Comparison of ENCODE assay signal across 27 cellular contexts in the genomic region with DNA sequence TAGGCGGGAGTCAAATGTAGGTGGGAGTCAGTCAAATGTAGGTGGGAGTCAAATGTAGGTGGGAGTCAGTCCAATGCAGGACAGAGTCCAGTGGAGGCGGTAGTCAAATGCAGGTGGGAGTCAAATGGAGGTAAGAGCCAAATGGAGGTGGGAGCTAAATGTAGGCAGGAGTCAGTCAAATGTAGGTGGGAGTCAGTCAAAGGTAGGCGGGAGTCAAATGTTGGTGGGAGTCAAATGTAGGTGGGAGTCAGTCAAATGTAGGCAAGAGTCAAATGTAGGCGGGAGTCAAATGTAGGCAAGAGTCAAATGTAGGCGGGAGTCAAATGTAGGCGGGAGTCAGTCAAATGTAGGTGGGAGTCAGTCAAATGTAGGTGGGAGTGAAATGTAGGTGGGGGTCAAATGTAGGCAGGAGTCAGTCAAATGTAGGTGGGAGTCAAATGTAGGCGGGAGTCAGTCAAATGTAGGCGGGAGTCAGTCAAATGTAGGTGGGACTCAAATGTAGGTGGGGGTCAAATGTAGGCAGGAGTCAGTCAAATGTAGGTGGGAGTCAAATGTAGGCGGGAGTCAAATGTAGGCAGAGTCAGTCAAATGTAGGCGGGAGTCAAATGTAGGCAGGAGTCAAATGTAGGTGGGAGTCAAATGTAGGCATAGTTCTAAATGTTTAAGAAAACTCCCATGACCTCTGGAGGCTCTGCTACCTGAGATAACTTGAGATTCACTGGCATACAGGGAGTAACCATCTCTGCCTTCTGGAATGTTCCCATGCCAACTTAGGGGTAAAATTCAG. TPM values are rescaled to one million over a fixed set of nuclear protein-coding genes. Genes with fewer than 3 reads are reported as not detected.
A peak's percentile ranks its signal among the peaks of the same experiment; 100 is the strongest.
DNase-seq lines count a peak whose midpoint lies in the region; ATAC-seq, FAIRE-seq and TF ChIP-seq lines count a peak whose summit lies in the region.
"Had no signal": no experiment of that assay in that cellular context is flagged by ENCODE, and none has a peak within 500 bp of the region (broad histone marks: within the 10 kb centered on the region; RNA-seq: fewer than 3 reads in every experiment).

No MANE protein-coding gene starts in this region.

- peak overlapping the region; percentile 0 for H3K4me3 Mint-ChIP-seq in T-helper 2 cell treated with Interferon-gamma antibody and Interleukin-4, amounts not matched to agents 5 μg/mL and 100 μg/mL, for 36 hours
- H3K4me3 Mint-ChIP-seq: CD4-positive, alpha-beta T cell; IgD-negative memory B cell had no signal

- H3K9me3 Mint-ChIP-seq in T-helper 2 cell treated with Interferon-gamma antibody and Interleukin-4, amounts not matched to agents 5 μg/mL and 100 μg/mL, for 36 hours, result peaks cover 12% of the 10 kb centered on the region
- H3K9me3 Mint-ChIP-seq: CD4-positive, alpha-beta T cell had no signal

- H3K4me2 ChIP-seq in HepG2 (ENCODE audit: low read depth, low read length), result no peak overlapping the region

- H2AFZ ChIP-seq in HepG2 (ENCODE audit: low read length), result no peak overlapping the region

- H3K36me3 Mint-ChIP-seq in T-helper 2 cell treated with Interferon-gamma antibody and Interleukin-4, amounts not matched to agents 5 μg/mL and 100 μg/mL, for 36 hours (ENCODE audit: low read depth), result peaks cover 18% of the 10 kb centered on the region

- CTCF ChIA-PET in HepG2 (lab: Yijun Ruan, JAX; ENCODE audit: low intra/inter-chr PET ratio, low total read pairs), result no interaction called here

- FAIRE-seq in HepG2 (lab: Jason Lieb, UNC), result no peak
- FAIRE-seq in bronchial epithelial cell (lab: Jason Lieb, UNC), result peak; percentile 79
- FAIRE-seq: D721Med, GM18507 had no signal

- H3K9me3 ChIP-seq in HepG2 (ENCODE audit: low read length), result no peaks in the 10 kb centered on the region
- H3K9me3 ChIP-seq in right lobe of liver, result no peaks in the 10 kb centered on the region
- H3K9me3 ChIP-seq: BE2C, HAP-1 had no signal

- BruUV-seq in HepG2 (replicated peaks; lab: Mats Ljungman, UMichigan), result no TSS peak

- TF ChIP-seq EP300 in HepG2 (IDR thresholded peaks at IDR 0.05; ENCODE audit: low read depth in 2 of 2, low read length in 2 of 2) (no peak), HepG2 (CRISPR knock-in tag; IDR thresholded peaks at IDR 0.05; ENCODE audit: borderline replicate concordance) (no peak)

- H3K9ac ChIP-seq in HepG2 (ENCODE audit: insufficient read depth, low read depth, low read length), result no peak overlapping the region

- H3K27me3 Mint-ChIP-seq in T-helper 2 cell treated with Interferon-gamma antibody and Interleukin-4, amounts not matched to agents 5 μg/mL and 100 μg/mL, for 36 hours (ENCODE audit: low read depth), result peaks cover under 1% of the 10 kb centered on the region

- ATAC-seq in HepG2, result no peak
- ATAC-seq in right lobe of liver, result no peak
- no peak for ATAC-seq in GM21423 (IDR thresholded peaks at IDR 0.05; ENCODE audit: unreplicated experiment)
- ATAC-seq in GM19463 (IDR thresholded peaks at IDR 0.05; ENCODE audit: unreplicated experiment), result no peak

- peaks cover 13 to 86% of the 10 kb centered on the region in 2 experiments for H3K27me3 ChIP-seq in HepG2 (ENCODE audit: control insufficient read depth in 1 of 2, insufficient read depth in 2 of 2, low read length in 2 of 2)
- no peaks in the 10 kb centered on the region for H3K27me3 ChIP-seq in right lobe of liver
- peaks cover 2% of the 10 kb centered on the region for H3K27me3 ChIP-seq in bronchial epithelial cell (ENCODE audit: control insufficient read depth, insufficient read depth, low read length)

- H3K36me3 ChIP-seq in HepG2 (replicated peaks in 1 of 2; ENCODE audit: control insufficient read depth in 1 of 2, insufficient read depth in 2 of 2, low read length in 2 of 2) (no peaks in the 10 kb centered on the region), right lobe of liver (no peaks in the 10 kb centered on the region), bronchial epithelial cell (ENCODE audit: control insufficient read depth, insufficient read depth, low read length) (no peaks in the 10 kb centered on the region)
- H3K36me3 ChIP-seq: BE2C, HAP-1 had no signal

- no peaks in the 10 kb centered on the region for H4K20me1 ChIP-seq in HepG2 (ENCODE audit: insufficient read depth, low read length)

- peaks cover 24% of the 10 kb centered on the region for H3K4me1 Mint-ChIP-seq in T-helper 2 cell treated with Interferon-gamma antibody and Interleukin-4, amounts not matched to agents 5 μg/mL and 100 μg/mL, for 36 hours (ENCODE audit: low read depth)

- no peak for DNase-seq in T-helper 2 cell treated with Interferon-gamma antibody and Interleukin-4, amounts not matched to agents 5 μg/mL and 100 μg/mL, for 36 hours (ENCODE audit: low spot score)
- DNase-seq in T-helper 2 cell (no peak), HepG2 (ENCODE audit: low spot score) (no peak), right lobe of liver (no peak), bronchial epithelial cell (ENCODE audit: low read depth) (no peak), RKO (ENCODE audit: low spot score) (no peak)
- DNase-seq: 8988T; ACHN; BE2C; CD4-positive, alpha-beta T cell; GOT3; NCI-H1092; NCI-H1417 treated with DMSO at 0.1 percent for 48 hours; NCI-H1694 treated with DMSO at 0.1 percent for 48 hours; NCI-H2081; NCI-H2227 treated with DMSO at 0.1 percent for 48 hours; NCI-H526 treated with DMSO at 0.1 percent for 48 hours; SHP77 had no signal

- in situ Hi-C loops in HepG2 (cut with HindIII; ENCODE audit: extremely low pct_ligation_motif_present, low pct_unique_long_range_greater_than_20kb), result no loop called here

- H3K4me1 ChIP-seq in HepG2 (ENCODE audit: insufficient read depth, low read length) (peaks cover 10% of the 10 kb centered on the region), right lobe of liver (no peaks in the 10 kb centered on the region)
- H3K4me1 ChIP-seq: BE2C, HAP-1 had no signal

- 54% methylated on average over 10 of the region's 10 CpGs for WGBS in HepG2 (ENCODE audit: low lambda C conversion rate)
- WGBS in right lobe of liver (ENCODE audit: insufficient coverage, low coverage, low lambda C conversion rate, missing lambda C conversion rate), result 69% methylated on average over 10 of the region's 10 CpGs

- TF ChIP-seq POLR2A in HepG2 (IDR thresholded peaks at IDR 0.05; ENCODE audit: insufficient read depth in 1 of 2, low read depth in 2 of 2, low read length in 2 of 2), result no peak
- TF ChIP-seq POLR2A in right lobe of liver (IDR thresholded peaks at IDR 0.05), result no peak

- peak overlapping the region; percentile 17 for H3K27ac Mint-ChIP-seq in T-helper 2 cell treated with Interferon-gamma antibody and Interleukin-4, amounts not matched to agents 5 μg/mL and 100 μg/mL, for 36 hours
- H3K27ac Mint-ChIP-seq: CD4-positive, alpha-beta T cell had no signal

- intact Hi-C loops in HepG2 (cut with micrococcal nuclease; ENCODE audit: unreplicated experiment), result no loop called here
- intact Hi-C loops in right lobe of liver (cut with DNase I), result no loop called here

- H3K27ac ChIP-seq in HepG2 (ENCODE audit: extremely low read length, insufficient read depth, low read length), result no peak overlapping the region
- H3K27ac ChIP-seq in right lobe of liver, result no peak overlapping the region
- H3K27ac ChIP-seq: RWPE1 had no signal

- no peak for TF ChIP-seq RAD21 in HepG2 (CRISPR knock-in tag; IDR thresholded peaks at IDR 0.05)

- TF ChIP-seq CTCF in HepG2 (CRISPR knock-in tag; IDR thresholded peaks at IDR 0.05), result no peak
- no peak for TF ChIP-seq CTCF in right lobe of liver (IDR thresholded peaks at IDR 0.05)
- no peak for TF ChIP-seq CTCF in bronchial epithelial cell (IDR thresholded peaks at IDR 0.05; ENCODE audit: insufficient read depth, low read length, severe bottlenecking)

- H3K4me3 ChIP-seq in HepG2 (replicated peaks in 1 of 3; ENCODE audit: insufficient read depth in 1 of 3, low read depth in 2 of 3, low read length in 3 of 3) (no peak overlapping the region), right lobe of liver (no peak overlapping the region), bronchial epithelial cell (ENCODE audit: low read depth, low read length) (no peak overlapping the region)
- H3K4me3 ChIP-seq: HAP-1 had no signal

- POLR2A ChIA-PET in HepG2 (lab: Yijun Ruan, JAX), result no interaction called here

- H3K79me2 ChIP-seq in HepG2 (ENCODE audit: insufficient read depth, low read length), result no peaks in the 10 kb centered on the region

RNA-seq across cellular contexts. Expression of a gene that starts 30.2 kb away (rescaled TPM):
- total RNA-seq in HepG2 (2016; rRNA removed; fragmentation: Illumina TruSeq; extraction: Trizol) (140 and 171 TPM in 2 replicates), right lobe of liver (10 to 100 TPM; 24.3 to 43.1 (median 31.8) TPM), bronchial epithelial cell (53.4 and 63.1 TPM in 2 replicates)
- 81.0 and 93.7 TPM in 2 replicates for total RNA-seq in HepG2 (2016; cell fraction: cytosol; rRNA removed; fragmentation: Illumina TruSeq; extraction: Trizol; ENCODE audit: low read depth)
- 144 and 177 TPM in 2 replicates for total RNA-seq in HepG2 (2016; cell fraction: insoluble cytoplasmic fraction; rRNA removed; fragmentation: Illumina TruSeq; extraction: Trizol)
- total RNA-seq in HepG2 (2016; cell fraction: membrane; rRNA removed; fragmentation: Illumina TruSeq; extraction: Trizol), result 105 and 123 TPM in 2 replicates
- total RNA-seq in HepG2 (2016; cell fraction: nucleus; rRNA removed; fragmentation: Illumina TruSeq; extraction: Trizol), result 76.5 and 85.9 TPM in 2 replicates
- 153 and 155 TPM in 2 replicates for polyA plus RNA-seq in HepG2 (2011; rRNA removed)
- polyA plus RNA-seq in HepG2 (2011; cell fraction: cytosol; rRNA removed), result 116 and 139 TPM in 2 replicates
- polyA plus RNA-seq in HepG2 (2011; cell fraction: nucleus; rRNA removed), result 105 and 133 TPM in 2 replicates
- 91.5 and 117 TPM in 2 replicates for polyA plus RNA-seq in HepG2 (2012)
- polyA plus RNA-seq in HepG2 (2016; cell fraction: cytosol; fragmentation: Illumina TruSeq; extraction: Trizol; ENCODE audit: low read depth), result 71.0 and 75.6 TPM in 2 replicates
- 158 and 167 TPM in 2 replicates for polyA plus RNA-seq in HepG2 (2016; cell fraction: insoluble cytoplasmic fraction; fragmentation: Illumina TruSeq; extraction: Trizol; ENCODE audit: low read depth)
- polyA plus RNA-seq in HepG2 (2016; cell fraction: membrane; fragmentation: Illumina TruSeq; extraction: Trizol; ENCODE audit: low read depth), result 89.5 and 100 TPM in 2 replicates
- 146 and 157 TPM in 2 replicates for polyA plus RNA-seq in HepG2 (2016; cell fraction: nucleus; fragmentation: Illumina TruSeq; extraction: Trizol; ENCODE audit: insufficient read depth, low read depth)
- 24.9 and 155 TPM in 2 replicates for polyA minus RNA-seq in HepG2 (2011; rRNA and poly(A)+ RNA removed; ENCODE audit: low replicate concordance)
- polyA minus RNA-seq in HepG2 (2011; cell fraction: cytosol; rRNA and poly(A)+ RNA removed), result 40.2 and 55.3 TPM in 2 replicates
- 50.2 and 66.8 TPM in 2 replicates for polyA minus RNA-seq in HepG2 (2011; cell fraction: nucleus; rRNA and poly(A)+ RNA removed)

RNA-seq across cellular contexts. Expression of a gene that starts 42.5 kb away (rescaled TPM):
- not detected in 2 replicates for total RNA-seq in HepG2 (2016; rRNA removed; fragmentation: Illumina TruSeq; extraction: Trizol)
- total RNA-seq in HepG2 (2016; cell fraction: cytosol; rRNA removed; fragmentation: Illumina TruSeq; extraction: Trizol; ENCODE audit: low read depth), result not detected in 2 replicates
- total RNA-seq in HepG2 (2016; cell fraction: insoluble cytoplasmic fraction; rRNA removed; fragmentation: Illumina TruSeq; extraction: Trizol), result not detected in 2 replicates
- total RNA-seq in HepG2 (2016; cell fraction: membrane; rRNA removed; fragmentation: Illumina TruSeq; extraction: Trizol), result not detected in 2 replicates
- total RNA-seq in HepG2 (2016; cell fraction: nucleus; rRNA removed; fragmentation: Illumina TruSeq; extraction: Trizol), result not detected in 2 replicates
- not detected in 2 replicates for polyA plus RNA-seq in HepG2 (2011; rRNA removed)
- not detected in 2 replicates for polyA plus RNA-seq in HepG2 (2011; cell fraction: cytosol; rRNA removed)
- polyA plus RNA-seq in HepG2 (2011; cell fraction: nucleus; rRNA removed), result not detected in 2 replicates
- polyA plus RNA-seq in HepG2 (2012), result not detected in 2 replicates
- not detected in 2 replicates for polyA plus RNA-seq in HepG2 (2016; cell fraction: cytosol; fragmentation: Illumina TruSeq; extraction: Trizol; ENCODE audit: low read depth)
- polyA plus RNA-seq in HepG2 (2016; cell fraction: insoluble cytoplasmic fraction; fragmentation: Illumina TruSeq; extraction: Trizol; ENCODE audit: low read depth), result not detected in 2 replicates
- polyA plus RNA-seq in HepG2 (2016; cell fraction: membrane; fragmentation: Illumina TruSeq; extraction: Trizol; ENCODE audit: low read depth), result not detected in 2 replicates
- not detected in 2 replicates for polyA plus RNA-seq in HepG2 (2016; cell fraction: nucleus; fragmentation: Illumina TruSeq; extraction: Trizol; ENCODE audit: insufficient read depth, low read depth)
- not detected in 2 replicates for polyA minus RNA-seq in HepG2 (2011; rRNA and poly(A)+ RNA removed; ENCODE audit: low replicate concordance)
- not detected in 2 replicates for polyA minus RNA-seq in HepG2 (2011; cell fraction: cytosol; rRNA and poly(A)+ RNA removed)
- polyA minus RNA-seq in HepG2 (2011; cell fraction: nucleus; rRNA and poly(A)+ RNA removed), result not detected in 2 replicates
- not detected for total RNA-seq in right lobe of liver
- total RNA-seq in bronchial epithelial cell, result not detected in 2 replicates
- total RNA-seq: CD4-positive, alpha-beta T cell; NCI-H460; SK-MEL-5 had no signal
- polyA plus RNA-seq: IgD-negative memory B cell had no signal
